11 cellular contexts compared by ENCODE assay signal in genomic region chr20:49167811-49168507, GRCh38. TPM values are rescaled to one million over a fixed set of nuclear protein-coding genes. Genes with fewer than 3 reads are reported as not detected.
DNase-seq lines count a peak whose midpoint lies in the region; ATAC-seq and TF ChIP-seq lines count a peak whose summit lies in the region.
"Had no signal": no experiment of that assay in that cellular context is flagged by ENCODE, and none has a peak within 500 bp of the region (broad histone marks: within the 10 kb centered on the region; RNA-seq: fewer than 3 reads in every experiment).

No MANE protein-coding gene starts in this region.

- peaks cover 0 to 63% (median 8%) of the 10 kb centered on the region in 9 donors for H3K36me3 ChIP-seq in heart right ventricle
- peaks cover 0 to 6% of the 10 kb centered on the region in 2 donors for H3K36me3 ChIP-seq in gastrocnemius medialis
- peaks cover 11 to 35% of the 10 kb centered on the region in 2 experiments for H3K36me3 ChIP-seq in SK-N-SH (replicated peaks in 1 of 2; ENCODE audit: control insufficient read depth in 1 of 2, insufficient read depth in 2 of 2, low read length in 1 of 2)

- intact Hi-C loops in heart right ventricle (cut with DNase I) = loop anchor here in 2 of 10 donors (2.0 kb wide), 2 partner anchors 15 to 17 kb away; no protein-coding TSS in a partner anchor
- intact Hi-C loops in gastrocnemius medialis (cut with DNase I; ENCODE audit: low total_unique reads) = no loop called here

- peak overlapping the region; percentile 64 for H3K27ac Mint-ChIP-seq in activated CD4-positive, alpha-beta memory T cell treated with anti-CD3 and anti-CD28 coated beads, Interleukin-2, amount 10 ng/mL, durations not matched to agents 7 days and 5 days

- TF ChIP-seq CTCF in heart right ventricle (IDR thresholded peaks at IDR 0.05) (no peak), gastrocnemius medialis (IDR thresholded peaks at IDR 0.05 in 4 of 5, conservative IDR thresholded peaks at IDR 0.05 in 1 of 5) (no peak), SK-N-SH (IDR thresholded peaks at IDR 0.05) (no peak)

- no peak overlapping the region for H3K4me2 ChIP-seq in SK-N-SH

- WGBS in heart right ventricle, 2 donors = 31 to 35% methylated on average over 5 of the region's 5 CpGs
- WGBS in SK-N-SH (ENCODE audit: low lambda C conversion rate) = 95% methylated on average over 5 of the region's 5 CpGs

- no peak overlapping the region for H3K9ac ChIP-seq in SK-N-SH

- no peaks in the 10 kb centered on the region for H3K27me3 Mint-ChIP-seq in activated CD4-positive, alpha-beta memory T cell treated with anti-CD3 and anti-CD28 coated beads, Interleukin-2, amount 10 ng/mL, durations not matched to agents 7 days and 5 days

- no peak overlapping the region for H3K4me3 Mint-ChIP-seq in activated CD4-positive, alpha-beta memory T cell treated with anti-CD3 and anti-CD28 coated beads, Interleukin-2, amount 10 ng/mL, durations not matched to agents 7 days and 5 days

- POLR2A ChIA-PET in activated CD4-positive, alpha-beta memory T cell treated with anti-CD3 and anti-CD28 coated beads, Interleukin-2, amount 10 ng/mL, durations not matched to agents 7 days and 5 days (lab: Charles Lee) = interaction anchor here (0.6 to 4.3 kb wide), 8 partner anchors 10 to 726 kb away, joined by 3 to 29 read pairs (median 8); partner anchors contain the start of gene STAU1
- POLR2A ChIA-PET in SK-N-SH (lab: Yijun Ruan, JAX) = no interaction called here

- H3K4me3 ChIP-seq in heart right ventricle (peak overlapping the region in 2 of 10 donors; percentile 13 to 21), gastrocnemius medialis (no peak overlapping the region), SK-N-SH (ENCODE audit: low read depth in 2 of 2, low read length in 1 of 2) (no peak overlapping the region)

- no peaks in the 10 kb centered on the region for H3K9me2 ChIP-seq in SK-N-SH

- CTCF ChIA-PET in activated CD4-positive, alpha-beta memory T cell treated with anti-CD3 and anti-CD28 coated beads, Interleukin-2, amount 10 ng/mL, durations not matched to agents 7 days and 5 days (lab: Charles Lee) = interaction anchor here (0.6 to 4.5 kb wide), 6 partner anchors 9 to 373 kb away, joined by 3 to 32 read pairs (median 4); no protein-coding TSS in a partner anchor
- CTCF ChIA-PET in SK-N-SH (lab: Yijun Ruan, JAX) = interaction anchor here (1.8 kb wide), 1 partner anchor 35 kb away, joined by 6 read pairs; no protein-coding TSS in a partner anchor

- no peak for TF ChIP-seq EP300 in SK-N-SH (IDR thresholded peaks at IDR 0.05; ENCODE audit: borderline replicate concordance in 1 of 2, low read depth in 1 of 2, low read length in 1 of 2)

- H3K27me3 ChIP-seq in heart right ventricle (no peaks in the 10 kb centered on the region), gastrocnemius medialis (no peaks in the 10 kb centered on the region), SK-N-SH (ENCODE audit: insufficient read depth) (no peaks in the 10 kb centered on the region)

- H3K4me1 ChIP-seq in heart right ventricle (peaks cover 0 to 40% (median 29%) of the 10 kb centered on the region in 9 donors), gastrocnemius medialis (peaks cover 23 to 25% of the 10 kb centered on the region in 2 donors), SK-N-SH (ENCODE audit: control insufficient read depth in 1 of 2, insufficient read depth in 2 of 2, low read depth in 1 of 2, low read length in 1 of 2) (peaks cover 0 to 10% of the 10 kb centered on the region in 2 experiments; a peak in 1 of 4 replicates)

- no peaks in the 10 kb centered on the region for H3K9me3 ChIP-seq in heart right ventricle
- no peaks in the 10 kb centered on the region for H3K9me3 ChIP-seq in gastrocnemius medialis
- no peaks in the 10 kb centered on the region for H3K9me3 ChIP-seq in SK-N-SH

- H2AFZ ChIP-seq in SK-N-SH (ENCODE audit: low read depth) = no peak overlapping the region

- peak; percentile 59 to 84 (median 78) for ATAC-seq in heart right ventricle
- ATAC-seq in gastrocnemius medialis = peak; percentile 50 to 68
- ATAC-seq in GM18519 (IDR thresholded peaks at IDR 0.05; ENCODE audit: low FRiP score, unreplicated experiment) = no peak

- peaks cover 32% of the 10 kb centered on the region for H3K36me3 Mint-ChIP-seq in activated CD4-positive, alpha-beta memory T cell treated with anti-CD3 and anti-CD28 coated beads, Interleukin-2, amount 10 ng/mL, durations not matched to agents 7 days and 5 days (ENCODE audit: low read depth)

- in situ Hi-C loops in gastrocnemius medialis (cut with MboI; ENCODE audit: low sequenced_read_pairs in 4 of 4) = no loop called here

- TF ChIP-seq POLR2A in gastrocnemius medialis (IDR thresholded peaks at IDR 0.05) = no peak

- no peaks in the 10 kb centered on the region for H3F3A ChIP-seq in SK-N-SH (replicated peaks; ENCODE audit: insufficient read depth)

- H3K9me3 Mint-ChIP-seq in activated CD4-positive, alpha-beta memory T cell treated with anti-CD3 and anti-CD28 coated beads, Interleukin-2, amount 10 ng/mL, durations not matched to agents 7 days and 5 days = no peaks in the 10 kb centered on the region

- peak overlapping the region in 7 of 10 donors; percentile 2 to 70 (median 31) for H3K27ac ChIP-seq in heart right ventricle
- peak overlapping the region in 3 of 4 donors; percentile 0 to 37 (median 12) for H3K27ac ChIP-seq in gastrocnemius medialis
- H3K27ac ChIP-seq in SK-N-SH (ENCODE audit: low read depth in 2 of 2, low read length in 1 of 2) = no peak overlapping the region
- H3K27ac ChIP-seq: RWPE1 had no signal

- H3K4me1 Mint-ChIP-seq in activated CD4-positive, alpha-beta memory T cell treated with anti-CD3 and anti-CD28 coated beads, Interleukin-2, amount 10 ng/mL, durations not matched to agents 7 days and 5 days = peaks cover 53% of the 10 kb centered on the region

- peaks cover 98% of the 10 kb centered on the region for H3K79me2 ChIP-seq in SK-N-SH (ENCODE audit: insufficient read depth)

- no peak for TF ChIP-seq RAD21 in SK-N-SH (IDR thresholded peaks at IDR 0.05; ENCODE audit: low read length)

- H4K20me1 ChIP-seq in SK-N-SH (ENCODE audit: insufficient read depth) = peaks cover 69% of the 10 kb centered on the region

- DNase-seq in DMS79 treated with DMSO at 0.1 percent for 48 hours (lab: John Stamatoyannopoulos, UW) (peak; percentile 59), heart right ventricle (peak in 1 of 2 donors; percentile 19), gastrocnemius medialis (peak in 1 of 2 donors; percentile 21), SIG-M5 (lab: John Stamatoyannopoulos, UW) (no peak), SK-N-SH (no peak), DMS53 treated with DMSO at 0.1 percent for 48 hours (lab: John Stamatoyannopoulos, UW; ENCODE audit: unreplicated experiment) (no peak)
- no peak for DNase-seq in activated CD4-positive, alpha-beta memory T cell treated with anti-CD3 and anti-CD28 coated beads, Interleukin-2, amount 10 ng/mL, durations not matched to agents 7 days and 5 days
- DNase-seq: GF-D8, NCI-H146 had no signal

TF ChIP-seq in SK-N-SH, 30 proteins besides CTCF, POLR2A, EP300 and RAD21:
- TF ChIP-seq MXI1 (IDR thresholded peaks at IDR 0.05; ENCODE audit: low read depth, low read length) (no peak), NFIC (IDR thresholded peaks at IDR 0.05; ENCODE audit: borderline replicate concordance) (no peak)

RNA-seq across cellular contexts. Expression of gene STAU1, which starts 20.2 kb away (rescaled TPM):
- total RNA-seq in activated CD4-positive, alpha-beta memory T cell treated with anti-CD3 and anti-CD28 coated beads, Interleukin-2, amount 10 ng/mL, durations not matched to agents 7 days and 5 days = 10 to 100 TPM; 56.6 to 60.5 TPM
- 10 to 100 TPM; 52.2 to 94.3 (median 72.6) TPM for total RNA-seq in heart right ventricle
- 10 to 100 TPM; 18.0 to 31.3 TPM for polyA plus RNA-seq in heart right ventricle
- total RNA-seq in gastrocnemius medialis = 10 to 100 TPM; 39.1 to 61.4 (median 54.4) TPM
- 45.2 and 48.2 TPM in 2 replicates for polyA plus RNA-seq in SK-N-SH (2012; rRNA removed)
- 53.4 and 58.2 TPM in 2 replicates for polyA plus RNA-seq in SK-N-SH (2012; cell fraction: cytosol; rRNA removed)
- 28.8 and 37.1 TPM in 2 replicates for polyA plus RNA-seq in SK-N-SH (2012; cell fraction: nucleus; rRNA removed)

RNA-seq across cellular contexts. Expression of gene DDX27, which starts 51.3 kb away (rescaled TPM):
- total RNA-seq in activated CD4-positive, alpha-beta memory T cell treated with anti-CD3 and anti-CD28 coated beads, Interleukin-2, amount 10 ng/mL, durations not matched to agents 7 days and 5 days = 10 to 100 TPM; 32.5 to 34.2 TPM
- total RNA-seq in heart right ventricle (10 to 100 TPM; 11.0 to 16.5 (median 12.8) TPM), gastrocnemius medialis (10 to 100 TPM; 12.6 to 39.7 (median 23.3) TPM)
- polyA plus RNA-seq in heart right ventricle (10 to 100 TPM; 15.1 to 26.2 TPM), SK-N-SH (2012; rRNA removed) (51.9 and 52.4 TPM in 2 replicates)
- 41.9 and 42.7 TPM in 2 replicates for polyA plus RNA-seq in SK-N-SH (2012; cell fraction: cytosol; rRNA removed)
- 69.0 and 76.6 TPM in 2 replicates for polyA plus RNA-seq in SK-N-SH (2012; cell fraction: nucleus; rRNA removed)

Comparison
In these comparisons a context has a peak if more than half of its experiments do, and no peak if none do; other contexts are left out.
1. H3K27ac ChIP-seq: peak in heart right ventricle (7 of 10) and gastrocnemius medialis (3 of 4); none in SK-N-SH (0 of 2).